Comparison of ENCODE assay signal across 2 cellular contexts in the genomic region with DNA sequence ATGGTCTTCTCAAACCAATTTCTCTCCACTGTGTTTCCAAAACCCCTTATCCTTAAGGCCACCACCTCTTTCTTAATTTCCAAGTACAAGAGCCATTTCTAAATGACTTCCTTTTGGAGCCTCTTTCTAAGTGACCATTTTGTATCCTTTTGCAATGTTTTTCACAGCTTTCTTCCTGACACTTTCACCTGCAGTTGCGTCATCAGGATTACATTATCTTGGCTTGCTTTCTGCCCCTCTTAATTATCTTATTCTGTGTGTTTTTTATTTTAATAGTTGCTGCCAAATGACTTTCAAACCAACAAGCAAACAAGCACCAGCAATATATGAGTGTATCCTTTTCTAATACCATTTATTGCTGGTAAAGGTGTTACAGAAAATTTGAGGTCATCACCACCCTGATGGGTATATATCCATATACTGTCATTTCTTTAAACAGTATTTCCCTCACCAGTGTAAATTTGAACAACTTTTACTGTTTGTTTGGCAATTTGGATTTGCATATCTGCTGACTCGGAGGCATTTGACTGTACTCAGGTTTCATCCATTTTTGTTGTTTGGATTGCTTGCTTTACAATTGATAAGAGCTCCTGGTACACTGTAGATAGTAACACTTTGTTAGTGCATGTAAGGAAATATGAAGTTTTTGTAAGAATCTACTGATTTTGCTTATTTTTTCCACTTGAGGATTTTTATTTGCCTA.
TF ChIP-seq lines count a peak whose summit lies in the region.

No MANE protein-coding gene starts in this region.

TF ChIP-seq in A549, 52 proteins besides CTCF, POLR2A, EP300 and RAD21:
- TF ChIP-seq CEBPB (IDR thresholded peaks at IDR 0.05): peak; percentile 39 to 61; a peak in 1 of 4 replicates
- TF ChIP-seq HDAC2 (IDR thresholded peaks at IDR 0.05): no peak
- TF ChIP-seq, protein P1, sequence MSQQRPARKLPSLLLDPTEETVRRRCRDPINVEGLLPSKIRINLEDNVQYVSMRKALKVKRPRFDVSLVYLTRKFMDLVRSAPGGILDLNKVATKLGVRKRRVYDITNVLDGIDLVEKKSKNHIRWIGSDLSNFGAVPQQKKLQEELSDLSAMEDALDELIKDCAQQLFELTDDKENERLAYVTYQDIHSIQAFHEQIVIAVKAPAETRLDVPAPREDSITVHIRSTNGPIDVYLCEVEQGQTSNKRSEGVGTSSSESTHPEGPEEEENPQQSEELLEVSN (IDR thresholded peaks at IDR 0.05; ENCODE audit: borderline replicate concordance, low read depth): no peak
- TF ChIP-seq, protein P2, sequence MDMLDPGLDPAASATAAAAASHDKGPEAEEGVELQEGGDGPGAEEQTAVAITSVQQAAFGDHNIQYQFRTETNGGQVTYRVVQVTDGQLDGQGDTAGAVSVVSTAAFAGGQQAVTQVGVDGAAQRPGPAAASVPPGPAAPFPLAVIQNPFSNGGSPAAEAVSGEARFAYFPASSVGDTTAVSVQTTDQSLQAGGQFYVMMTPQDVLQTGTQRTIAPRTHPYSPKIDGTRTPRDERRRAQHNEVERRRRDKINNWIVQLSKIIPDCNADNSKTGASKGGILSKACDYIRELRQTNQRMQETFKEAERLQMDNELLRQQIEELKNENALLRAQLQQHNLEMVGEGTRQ (IDR thresholded peaks at IDR 0.05): no peak
- peak; percentile 86 for TF ChIP-seq MAFK (IDR thresholded peaks at IDR 0.05; ENCODE audit: partially characterized antibody)
TF ChIP-seq in A549: peak in this region for 2.

TF ChIP-seq in K562, 482 proteins besides CTCF, POLR2A, EP300 and RAD21 (continues in another document):
- TF ChIP-seq, protein P3, sequence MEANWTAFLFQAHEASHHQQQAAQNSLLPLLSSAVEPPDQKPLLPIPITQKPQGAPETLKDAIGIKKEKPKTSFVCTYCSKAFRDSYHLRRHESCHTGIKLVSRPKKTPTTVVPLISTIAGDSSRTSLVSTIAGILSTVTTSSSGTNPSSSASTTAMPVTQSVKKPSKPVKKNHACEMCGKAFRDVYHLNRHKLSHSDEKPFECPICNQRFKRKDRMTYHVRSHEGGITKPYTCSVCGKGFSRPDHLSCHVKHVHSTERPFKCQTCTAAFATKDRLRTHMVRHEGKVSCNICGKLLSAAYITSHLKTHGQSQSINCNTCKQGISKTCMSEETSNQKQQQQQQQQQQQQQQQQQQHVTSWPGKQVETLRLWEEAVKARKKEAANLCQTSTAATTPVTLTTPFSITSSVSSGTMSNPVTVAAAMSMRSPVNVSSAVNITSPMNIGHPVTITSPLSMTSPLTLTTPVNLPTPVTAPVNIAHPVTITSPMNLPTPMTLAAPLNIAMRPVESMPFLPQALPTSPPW (CRISPR knock-in tag; IDR thresholded peaks at IDR 0.05): peak; percentile 28; the same call in 1 of the 2 replicates
- TF ChIP-seq POLR3A (IDR thresholded peaks at IDR 0.05; ENCODE audit: borderline replicate concordance, extremely low read depth, insufficient read depth, insufficient read length) (no peak), ATF7 (IDR thresholded peaks at IDR 0.05) (peak; percentile 38; the same call in 1 of the 2 replicates), TCF3 (CRISPR knock-in tag; IDR thresholded peaks at IDR 0.05) (peak; percentile 65), DPF2 (IDR thresholded peaks at IDR 0.05) (peak; percentile 67), KLF10 (CRISPR knock-in tag; IDR thresholded peaks at IDR 0.05) (no peak), CEBPG (CRISPR knock-in tag; IDR thresholded peaks at IDR 0.05) (peak; percentile 61; the same call in 1 of the 2 replicates), CEBPG (tag; conservative IDR thresholded peaks at IDR 0.05 in 1 of 2, IDR thresholded peaks at IDR 0.05 in 1 of 2) (peak; percentile 83 to 86), SMARCA4 (IDR thresholded peaks at IDR 0.05) (peak; percentile 58; the same call in 1 of the 2 replicates), HNRNPL (IDR thresholded peaks at IDR 0.05; ENCODE audit: low read depth, low read length) (no peak), ADNP (tag; IDR thresholded peaks at IDR 0.05) (no peak), E2F3 (CRISPR knock-in tag; IDR thresholded peaks at IDR 0.05) (no peak), ZNF589 (CRISPR knock-in tag; IDR thresholded peaks at IDR 0.05; ENCODE audit: low read depth) (peak; percentile 55; the same call in 1 of the 2 replicates), HSF4 (CRISPR knock-in tag; IDR thresholded peaks at IDR 0.05; ENCODE audit: borderline replicate concordance) (no peak), ZC3H11A (IDR thresholded peaks at IDR 0.05; ENCODE audit: low read depth, low read length) (no peak), CBFA2T2 (conservative IDR thresholded peaks at IDR 0.05) (peak; percentile 30; the same call in 1 of the 2 replicates), SOX6 (IDR thresholded peaks at IDR 0.05) (0 out of 2 replicates have a peak, but pooled peaks have one; percentile 28), FOSL1 (tag; conservative IDR thresholded peaks at IDR 0.05) (0 out of 2 replicates have a peak, but pooled peaks have one; percentile 12), ZNF143 (CRISPR knock-in tag; IDR thresholded peaks at IDR 0.05) (no peak), IRF2 (CRISPR knock-in tag; IDR thresholded peaks at IDR 0.05) (no peak), MECOM (CRISPR knock-in tag; IDR thresholded peaks at IDR 0.05) (0 out of 2 replicates have a peak, but pooled peaks have one; percentile 19), CREBBP (IDR thresholded peaks at IDR 0.05; ENCODE audit: low read depth, low read length) (no peak), TAL1 (IDR thresholded peaks at IDR 0.05) (peak; percentile 66), JUND (IDR thresholded peaks at IDR 0.05; ENCODE audit: borderline replicate concordance, low read depth, low read length) (peak; percentile 13; the same call in 1 of the 2 replicates), JUND (tag; IDR thresholded peaks at IDR 0.05; ENCODE audit: borderline replicate concordance, low read depth, low read length) (peak; percentile 33; the same call in 1 of the 3 replicates), EP400 (IDR thresholded peaks at IDR 0.05) (peak; percentile 13; the same call in 1 of the 2 replicates), RAD51 (IDR thresholded peaks at IDR 0.05; ENCODE audit: borderline replicate concordance, low read depth) (no peak), C11orf30 (IDR thresholded peaks at IDR 0.05; ENCODE audit: low read depth) (peak; percentile 89), ZNF79 (CRISPR knock-in tag; IDR thresholded peaks at IDR 0.05; ENCODE audit: low read depth) (0 out of 2 replicates have a peak, but pooled peaks have one; percentile 49)
- TF ChIP-seq, protein P4, sequence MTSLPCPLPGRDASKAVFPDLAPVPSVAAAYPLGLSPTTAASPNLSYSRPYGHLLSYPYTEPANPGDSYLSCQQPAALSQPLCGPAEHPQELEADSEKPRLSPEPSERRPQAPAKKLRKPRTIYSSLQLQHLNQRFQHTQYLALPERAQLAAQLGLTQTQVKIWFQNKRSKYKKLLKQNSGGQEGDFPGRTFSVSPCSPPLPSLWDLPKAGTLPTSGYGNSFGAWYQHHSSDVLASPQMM (CRISPR knock-in tag; IDR thresholded peaks at IDR 0.05): no peak
- TF ChIP-seq, protein P5, sequence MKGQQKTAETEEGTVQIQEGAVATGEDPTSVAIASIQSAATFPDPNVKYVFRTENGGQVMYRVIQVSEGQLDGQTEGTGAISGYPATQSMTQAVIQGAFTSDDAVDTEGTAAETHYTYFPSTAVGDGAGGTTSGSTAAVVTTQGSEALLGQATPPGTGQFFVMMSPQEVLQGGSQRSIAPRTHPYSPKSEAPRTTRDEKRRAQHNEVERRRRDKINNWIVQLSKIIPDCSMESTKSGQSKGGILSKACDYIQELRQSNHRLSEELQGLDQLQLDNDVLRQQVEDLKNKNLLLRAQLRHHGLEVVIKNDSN (CRISPR knock-in tag; IDR thresholded peaks at IDR 0.05): no peak
- TF ChIP-seq, protein P6, sequence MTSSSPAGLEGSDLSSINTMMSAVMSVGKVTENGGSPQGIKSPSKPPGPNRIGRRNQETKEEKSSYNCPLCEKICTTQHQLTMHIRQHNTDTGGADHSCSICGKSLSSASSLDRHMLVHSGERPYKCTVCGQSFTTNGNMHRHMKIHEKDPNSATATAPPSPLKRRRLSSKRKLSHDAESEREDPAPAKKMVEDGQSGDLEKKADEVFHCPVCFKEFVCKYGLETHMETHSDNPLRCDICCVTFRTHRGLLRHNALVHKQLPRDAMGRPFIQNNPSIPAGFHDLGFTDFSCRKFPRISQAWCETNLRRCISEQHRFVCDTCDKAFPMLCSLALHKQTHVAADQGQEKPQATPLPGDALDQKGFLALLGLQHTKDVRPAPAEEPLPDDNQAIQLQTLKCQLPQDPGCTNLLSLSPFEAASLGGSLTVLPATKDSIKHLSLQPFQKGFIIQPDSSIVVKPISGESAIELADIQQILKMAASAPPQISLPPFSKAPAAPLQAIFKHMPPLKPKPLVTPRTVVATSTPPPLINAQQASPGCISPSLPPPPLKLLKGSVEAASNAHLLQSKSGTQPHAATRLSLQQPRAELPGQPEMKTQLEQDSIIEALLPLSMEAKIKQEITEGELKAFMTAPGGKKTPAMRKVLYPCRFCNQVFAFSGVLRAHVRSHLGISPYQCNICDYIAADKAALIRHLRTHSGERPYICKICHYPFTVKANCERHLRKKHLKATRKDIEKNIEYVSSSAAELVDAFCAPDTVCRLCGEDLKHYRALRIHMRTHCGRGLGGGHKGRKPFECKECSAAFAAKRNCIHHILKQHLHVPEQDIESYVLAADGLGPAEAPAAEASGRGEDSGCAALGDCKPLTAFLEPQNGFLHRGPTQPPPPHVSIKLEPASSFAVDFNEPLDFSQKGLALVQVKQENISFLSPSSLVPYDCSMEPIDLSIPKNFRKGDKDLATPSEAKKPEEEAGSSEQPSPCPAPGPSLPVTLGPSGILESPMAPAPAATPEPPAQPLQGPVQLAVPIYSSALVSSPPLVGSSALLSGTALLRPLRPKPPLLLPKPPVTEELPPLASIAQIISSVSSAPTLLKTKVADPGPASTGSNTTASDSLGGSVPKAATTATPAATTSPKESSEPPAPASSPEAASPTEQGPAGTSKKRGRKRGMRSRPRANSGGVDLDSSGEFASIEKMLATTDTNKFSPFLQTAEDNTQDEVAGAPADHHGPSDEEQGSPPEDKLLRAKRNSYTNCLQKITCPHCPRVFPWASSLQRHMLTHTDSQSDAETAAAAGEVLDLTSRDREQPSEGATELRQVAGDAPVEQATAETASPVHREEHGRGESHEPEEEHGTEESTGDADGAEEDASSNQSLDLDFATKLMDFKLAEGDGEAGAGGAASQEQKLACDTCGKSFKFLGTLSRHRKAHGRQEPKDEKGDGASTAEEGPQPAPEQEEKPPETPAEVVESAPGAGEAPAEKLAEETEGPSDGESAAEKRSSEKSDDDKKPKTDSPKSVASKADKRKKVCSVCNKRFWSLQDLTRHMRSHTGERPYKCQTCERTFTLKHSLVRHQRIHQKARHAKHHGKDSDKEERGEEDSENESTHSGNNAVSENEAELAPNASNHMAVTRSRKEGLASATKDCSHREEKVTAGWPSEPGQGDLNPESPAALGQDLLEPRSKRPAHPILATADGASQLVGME (CRISPR knock-in tag; IDR thresholded peaks at IDR 0.05): no peak
- TF ChIP-seq, protein P7, sequence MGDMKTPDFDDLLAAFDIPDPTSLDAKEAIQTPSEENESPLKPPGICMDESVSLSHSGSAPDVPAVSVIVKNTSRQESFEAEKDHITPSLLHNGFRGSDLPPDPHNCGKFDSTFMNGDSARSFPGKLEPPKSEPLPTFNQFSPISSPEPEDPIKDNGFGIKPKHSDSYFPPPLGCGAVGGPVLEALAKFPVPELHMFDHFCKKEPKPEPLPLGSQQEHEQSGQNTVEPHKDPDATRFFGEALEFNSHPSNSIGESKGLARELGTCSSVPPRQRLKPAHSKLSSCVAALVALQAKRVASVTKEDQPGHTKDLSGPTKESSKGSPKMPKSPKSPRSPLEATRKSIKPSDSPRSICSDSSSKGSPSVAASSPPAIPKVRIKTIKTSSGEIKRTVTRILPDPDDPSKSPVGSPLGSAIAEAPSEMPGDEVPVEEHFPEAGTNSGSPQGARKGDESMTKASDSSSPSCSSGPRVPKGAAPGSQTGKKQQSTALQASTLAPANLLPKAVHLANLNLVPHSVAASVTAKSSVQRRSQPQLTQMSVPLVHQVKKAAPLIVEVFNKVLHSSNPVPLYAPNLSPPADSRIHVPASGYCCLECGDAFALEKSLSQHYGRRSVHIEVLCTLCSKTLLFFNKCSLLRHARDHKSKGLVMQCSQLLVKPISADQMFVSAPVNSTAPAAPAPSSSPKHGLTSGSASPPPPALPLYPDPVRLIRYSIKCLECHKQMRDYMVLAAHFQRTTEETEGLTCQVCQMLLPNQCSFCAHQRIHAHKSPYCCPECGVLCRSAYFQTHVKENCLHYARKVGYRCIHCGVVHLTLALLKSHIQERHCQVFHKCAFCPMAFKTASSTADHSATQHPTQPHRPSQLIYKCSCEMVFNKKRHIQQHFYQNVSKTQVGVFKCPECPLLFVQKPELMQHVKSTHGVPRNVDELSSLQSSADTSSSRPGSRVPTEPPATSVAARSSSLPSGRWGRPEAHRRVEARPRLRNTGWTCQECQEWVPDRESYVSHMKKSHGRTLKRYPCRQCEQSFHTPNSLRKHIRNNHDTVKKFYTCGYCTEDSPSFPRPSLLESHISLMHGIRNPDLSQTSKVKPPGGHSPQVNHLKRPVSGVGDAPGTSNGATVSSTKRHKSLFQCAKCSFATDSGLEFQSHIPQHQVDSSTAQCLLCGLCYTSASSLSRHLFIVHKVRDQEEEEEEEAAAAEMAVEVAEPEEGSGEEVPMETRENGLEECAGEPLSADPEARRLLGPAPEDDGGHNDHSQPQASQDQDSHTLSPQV (IDR thresholded peaks at IDR 0.05): peak; percentile 54; the same call in 1 of the 2 replicates
- TF ChIP-seq, protein P8, sequence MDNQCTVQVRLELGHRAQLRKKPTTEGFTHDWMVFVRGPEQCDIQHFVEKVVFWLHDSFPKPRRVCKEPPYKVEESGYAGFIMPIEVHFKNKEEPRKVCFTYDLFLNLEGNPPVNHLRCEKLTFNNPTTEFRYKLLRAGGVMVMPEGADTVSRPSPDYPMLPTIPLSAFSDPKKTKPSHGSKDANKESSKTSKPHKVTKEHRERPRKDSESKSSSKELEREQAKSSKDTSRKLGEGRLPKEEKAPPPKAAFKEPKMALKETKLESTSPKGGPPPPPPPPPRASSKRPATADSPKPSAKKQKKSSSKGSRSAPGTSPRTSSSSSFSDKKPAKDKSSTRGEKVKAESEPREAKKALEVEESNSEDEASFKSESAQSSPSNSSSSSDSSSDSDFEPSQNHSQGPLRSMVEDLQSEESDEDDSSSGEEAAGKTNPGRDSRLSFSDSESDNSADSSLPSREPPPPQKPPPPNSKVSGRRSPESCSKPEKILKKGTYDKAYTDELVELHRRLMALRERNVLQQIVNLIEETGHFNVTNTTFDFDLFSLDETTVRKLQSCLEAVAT (IDR thresholded peaks at IDR 0.05): no peak
- TF ChIP-seq, protein P9, sequence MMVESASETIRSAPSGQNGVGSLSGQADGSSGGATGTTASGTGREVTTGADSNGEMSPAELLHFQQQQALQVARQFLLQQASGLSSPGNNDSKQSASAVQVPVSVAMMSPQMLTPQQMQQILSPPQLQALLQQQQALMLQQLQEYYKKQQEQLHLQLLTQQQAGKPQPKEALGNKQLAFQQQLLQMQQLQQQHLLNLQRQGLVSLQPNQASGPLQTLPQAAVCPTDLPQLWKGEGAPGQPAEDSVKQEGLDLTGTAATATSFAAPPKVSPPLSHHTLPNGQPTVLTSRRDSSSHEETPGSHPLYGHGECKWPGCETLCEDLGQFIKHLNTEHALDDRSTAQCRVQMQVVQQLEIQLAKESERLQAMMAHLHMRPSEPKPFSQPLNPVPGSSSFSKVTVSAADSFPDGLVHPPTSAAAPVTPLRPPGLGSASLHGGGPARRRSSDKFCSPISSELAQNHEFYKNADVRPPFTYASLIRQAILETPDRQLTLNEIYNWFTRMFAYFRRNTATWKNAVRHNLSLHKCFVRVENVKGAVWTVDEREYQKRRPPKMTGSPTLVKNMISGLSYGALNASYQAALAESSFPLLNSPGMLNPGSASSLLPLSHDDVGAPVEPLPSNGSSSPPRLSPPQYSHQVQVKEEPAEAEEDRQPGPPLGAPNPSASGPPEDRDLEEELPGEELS (CRISPR knock-in tag; IDR thresholded peaks at IDR 0.05; ENCODE audit: borderline replicate concordance): no peak
